Comparison of ENCODE assay signal across 15 cellular contexts in genomic region chr11:113839842-113840241, GRCh38. TPM values are rescaled to one million over a fixed set of nuclear protein-coding genes. Genes with fewer than 3 reads are reported as not detected.
DNase-seq lines count a peak whose midpoint lies in the region; ATAC-seq and TF ChIP-seq lines count a peak whose summit lies in the region.
"Had no signal": no experiment of that assay in that cellular context is flagged by ENCODE, and none has a peak within 500 bp of the region (broad histone marks: within the 10 kb centered on the region; RNA-seq: fewer than 3 reads in every experiment).

No MANE protein-coding gene starts in this region.

- no peak overlapping the region for H2AFZ ChIP-seq in hepatocyte

- in situ Hi-C loops in G401 (cut with HindIII; ENCODE audit: low sequenced_read_pairs) = no loop called here

- H3K36me3 Mint-ChIP-seq in T-helper 17 cell (ENCODE audit: low read depth) = peaks cover 6% of the 10 kb centered on the region
- H3K36me3 Mint-ChIP-seq in activated CD8-positive, alpha-beta memory T cell treated with anti-CD3 and anti-CD28 coated beads, Interleukin-2, amount 10 ng/mL, durations not matched to agents 7 days and 5 days = peaks cover 33% of the 10 kb centered on the region

- H3K4me1 Mint-ChIP-seq in T-helper 17 cell = peaks cover 5% of the 10 kb centered on the region
- H3K4me1 Mint-ChIP-seq in activated CD8-positive, alpha-beta memory T cell treated with anti-CD3 and anti-CD28 coated beads, Interleukin-2, amount 10 ng/mL, durations not matched to agents 7 days and 5 days = peaks cover 15% of the 10 kb centered on the region

- H3K27ac Mint-ChIP-seq in T-helper 17 cell = no peak overlapping the region
- no peak overlapping the region for H3K27ac Mint-ChIP-seq in activated CD8-positive, alpha-beta memory T cell treated with anti-CD3 and anti-CD28 coated beads, Interleukin-2, amount 10 ng/mL, durations not matched to agents 7 days and 5 days

- CTCF ChIA-PET in activated CD8-positive, alpha-beta memory T cell treated with anti-CD3 and anti-CD28 coated beads, Interleukin-2, amount 10 ng/mL, durations not matched to agents 7 days and 5 days (lab: Charles Lee) = no interaction called here

- H3K9me2 ChIP-seq in hepatocyte (replicated peaks; ENCODE audit: insufficient read depth) = no peaks in the 10 kb centered on the region

- H3K4me3 Mint-ChIP-seq in T-helper 17 cell = no peak overlapping the region
- H3K4me3 Mint-ChIP-seq in activated CD8-positive, alpha-beta memory T cell treated with anti-CD3 and anti-CD28 coated beads, Interleukin-2, amount 10 ng/mL, durations not matched to agents 7 days and 5 days = no peak overlapping the region

- H3K36me3 ChIP-seq in hepatocyte (replicated peaks; ENCODE audit: insufficient read depth, low read depth) = no peaks in the 10 kb centered on the region

- H3K4me1 ChIP-seq in hepatocyte (ENCODE audit: insufficient read depth) = no peaks in the 10 kb centered on the region
- H3K4me1 ChIP-seq: Caco-2, gastroesophageal sphincter, SJCRH30, suprapubic skin had no signal

- no peaks in the 10 kb centered on the region for H3K27me3 ChIP-seq in hepatocyte
- H3K27me3 ChIP-seq: gastroesophageal sphincter, SJCRH30, suprapubic skin had no signal

- intact Hi-C loops in cardiac septum (cut with DNase I) = no loop called here

- peak; percentile 90 for ATAC-seq in GM18502 (IDR thresholded peaks at IDR 0.05; ENCODE audit: poor library complexity, unreplicated experiment)
- ATAC-seq in GM19463 (IDR thresholded peaks at IDR 0.05; ENCODE audit: unreplicated experiment) = peak; percentile 94
- ATAC-seq in HG02973 (IDR thresholded peaks at IDR 0.05; ENCODE audit: unreplicated experiment) = peak; percentile 83
- ATAC-seq in T-helper 17 cell = peak; percentile 52
- ATAC-seq in activated CD8-positive, alpha-beta memory T cell treated with anti-CD3 and anti-CD28 coated beads, Interleukin-2, amount 10 ng/mL, durations not matched to agents 7 days and 5 days = no peak
- ATAC-seq: gastroesophageal sphincter had no signal

- DNase-seq in T-helper 17 cell = no peak
- DNase-seq in G401 (ENCODE audit: low spot score) = no peak
- DNase-seq in activated CD8-positive, alpha-beta memory T cell treated with anti-CD3 and anti-CD28 coated beads, Interleukin-2, amount 10 ng/mL, durations not matched to agents 7 days and 5 days = no peak
- DNase-seq in cardiac septum (ENCODE audit: low spot score) = no peak
- no peak for DNase-seq in hepatocyte (ENCODE audit: low spot score)
- DNase-seq: Caco-2, HCEC 1CT, midbrain, NCI-H1417, SJCRH30 had no signal

- WGBS in hepatocyte (ENCODE audit: low lambda C conversion rate, missing lambda C conversion rate) = 94% methylated on average over 6 of the region's 6 CpGs

- no peaks in the 10 kb centered on the region for H3K27me3 Mint-ChIP-seq in T-helper 17 cell
- no peaks in the 10 kb centered on the region for H3K27me3 Mint-ChIP-seq in activated CD8-positive, alpha-beta memory T cell treated with anti-CD3 and anti-CD28 coated beads, Interleukin-2, amount 10 ng/mL, durations not matched to agents 7 days and 5 days

- no peak for TF ChIP-seq CTCF in hepatocyte (IDR thresholded peaks at IDR 0.05; ENCODE audit: poor library complexity)

- peaks cover 3% of the 10 kb centered on the region for H3K79me2 ChIP-seq in hepatocyte

- H3K27ac ChIP-seq in hepatocyte = no peak overlapping the region
- H3K27ac ChIP-seq: gastroesophageal sphincter, SJCRH30, suprapubic skin had no signal

- no peak overlapping the region for H3K4me3 ChIP-seq in hepatocyte
- H3K4me3 ChIP-seq: gastroesophageal sphincter, SJCRH30, suprapubic skin had no signal

- H3K9me3 ChIP-seq in T-helper 17 cell (ENCODE audit: control insufficient read depth, low read length, poor library complexity, severe bottlenecking) (no peaks in the 10 kb centered on the region), hepatocyte (ENCODE audit: low read depth) (no peaks in the 10 kb centered on the region)
- H3K9me3 ChIP-seq: Caco-2, gastroesophageal sphincter, SJCRH30, suprapubic skin had no signal

- H4K20me1 ChIP-seq in hepatocyte (ENCODE audit: insufficient read depth, poor library complexity, severe bottlenecking) = no peaks in the 10 kb centered on the region

- H3K9me3 Mint-ChIP-seq in activated CD8-positive, alpha-beta memory T cell treated with anti-CD3 and anti-CD28 coated beads, Interleukin-2, amount 10 ng/mL, durations not matched to agents 7 days and 5 days (ENCODE audit: low read depth) = no peaks in the 10 kb centered on the region

- H3K4me2 ChIP-seq in hepatocyte = no peak overlapping the region

RNA-seq across cellular contexts. Expression of gene USP28, which starts 35.5 kb away (rescaled TPM):
- total RNA-seq in T-helper 17 cell (10 to 100 TPM; 11.8 to 14.2 TPM), cardiac septum (139 TPM), hepatocyte (32.1 and 39.5 TPM in 2 replicates)
- 37.8 and 40.4 TPM in 2 replicates for total RNA-seq in G401 (2014; rRNA removed; shearing (Covaris generic))
- 10 to 100 TPM; 50.5 to 65.1 TPM for total RNA-seq in activated CD8-positive, alpha-beta memory T cell treated with anti-CD3 and anti-CD28 coated beads, Interleukin-2, amount 10 ng/mL, durations not matched to agents 7 days and 5 days
- 12.5 and 16.1 TPM in 2 replicates for polyA plus RNA-seq in hepatocyte
